8 cellular contexts compared by ENCODE assay signal in the genomic region with DNA sequence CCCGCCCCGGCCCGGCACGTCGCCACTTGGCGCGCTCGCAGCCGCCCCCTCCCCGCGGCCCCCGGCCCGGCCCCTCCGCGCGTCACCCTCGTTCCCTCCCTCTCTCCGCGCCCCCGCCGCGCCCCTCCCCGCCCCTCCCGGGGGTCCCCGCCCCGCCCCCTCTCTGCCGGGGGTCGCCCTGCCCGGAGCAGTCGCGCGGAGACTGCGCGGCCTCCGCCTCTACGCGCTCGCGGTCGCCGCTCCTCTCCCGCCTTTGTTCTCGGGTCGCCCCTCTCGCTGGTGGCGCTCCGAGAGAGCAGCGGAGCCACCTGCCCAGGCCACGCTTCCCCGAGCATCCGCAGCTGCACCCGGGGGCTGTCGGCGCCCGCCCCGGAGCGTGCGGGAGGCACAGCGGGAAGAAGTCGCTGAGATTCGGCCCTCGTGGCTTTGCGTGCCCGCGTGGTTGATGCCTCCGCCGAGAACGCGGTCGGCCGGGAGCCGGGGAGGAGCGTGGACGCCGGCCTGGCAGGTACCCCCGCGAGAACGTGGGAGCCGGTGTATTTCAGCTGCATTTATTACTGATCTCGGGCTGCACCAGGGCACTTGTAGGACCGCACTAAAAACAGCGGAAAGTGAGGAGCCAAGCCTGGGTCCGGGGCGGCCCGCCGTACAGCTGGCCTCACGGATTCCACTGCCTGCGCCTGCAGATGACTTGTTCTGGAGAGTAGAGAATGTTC. TPM values are rescaled to one million over a fixed set of nuclear protein-coding genes. Genes with fewer than 3 reads are reported as not detected.
DNase-seq lines count a peak whose midpoint lies in the region; ATAC-seq and TF ChIP-seq lines count a peak whose summit lies in the region.

No MANE protein-coding gene starts in this region.

- H3K27me3 Mint-ChIP-seq in stimulated activated naive B cell treated with anti-CD40 and anti-IgM and Interleukin-4, amounts not matched to agents 10 μg/mL and 1 μg/mL and 100 μg/mL, for 72 hours, result no peaks in the 10 kb centered on the region

- peak overlapping the region; percentile 80 for H3K27ac Mint-ChIP-seq in stimulated activated naive B cell treated with anti-CD40 and anti-IgM and Interleukin-4, amounts not matched to agents 10 μg/mL and 1 μg/mL and 100 μg/mL, for 72 hours

- peak overlapping the region; percentile 57 to 82 for H3K4me3 Mint-ChIP-seq in stimulated activated naive B cell treated with anti-CD40 and anti-IgM and Interleukin-4, amounts not matched to agents 10 μg/mL and 1 μg/mL and 100 μg/mL, for 72 hours

- H3K36me3 Mint-ChIP-seq in stimulated activated naive B cell treated with anti-CD40 and anti-IgM and Interleukin-4, amounts not matched to agents 10 μg/mL and 1 μg/mL and 100 μg/mL, for 72 hours, result peaks cover 0 to 9% of the 10 kb centered on the region in 2 donors

- TF ChIP-seq POLR2A in erythroblast (IDR thresholded peaks at IDR 0.05; ENCODE audit: low read length), result no peak

- peaks cover 10 to 16% of the 10 kb centered on the region in 2 donors for H3K4me1 Mint-ChIP-seq in stimulated activated naive B cell treated with anti-CD40 and anti-IgM and Interleukin-4, amounts not matched to agents 10 μg/mL and 1 μg/mL and 100 μg/mL, for 72 hours

- DNase-seq in 8988T (peak; percentile 65), NCI-H774 (lab: John Stamatoyannopoulos, UW) (peak; percentile 85), erythroblast (lab: John Stamatoyannopoulos, UW) (peak; percentile 77 to 80), myocyte (ENCODE audit: low read depth) (peak; percentile 54)
- peak; percentile 77 for DNase-seq in activated T-cell treated with anti-CD3 and anti-CD28 coated beads, Interleukin-2, amount 50 U/mL, for 1 hour
- DNase-seq in stimulated activated naive B cell treated with anti-CD40 and anti-IgM and Interleukin-4, amounts not matched to agents 10 μg/mL and 1 μg/mL and 100 μg/mL, for 72 hours, result peak; percentile 51

- H3K9me3 Mint-ChIP-seq in stimulated activated naive B cell treated with anti-CD40 and anti-IgM and Interleukin-4, amounts not matched to agents 10 μg/mL and 1 μg/mL and 100 μg/mL, for 72 hours, result no peaks in the 10 kb centered on the region

- peak; percentile 45 for ATAC-seq in GM18511 (IDR thresholded peaks at IDR 0.05; ENCODE audit: unreplicated experiment)
- peak; percentile 34 for ATAC-seq in HG03025 (IDR thresholded peaks at IDR 0.05; ENCODE audit: low FRiP score, unreplicated experiment)
- ATAC-seq in stimulated activated naive B cell treated with anti-CD40 and anti-IgM and Interleukin-4, amounts not matched to agents 10 μg/mL and 1 μg/mL and 100 μg/mL, for 72 hours (replicated peaks), result peak; percentile 52 to 55

RNA-seq across cellular contexts. Expression of a gene that starts 0.4 kb away (rescaled TPM):
- total RNA-seq in myocyte, result 44.1 and 44.9 TPM in 2 replicates
- 35.0 TPM for polyA plus RNA-seq in myocyte (2012)

RNA-seq across cellular contexts. Expression of a gene that starts 22.8 kb away (rescaled TPM):
- 49.3 and 52.7 TPM in 2 replicates for total RNA-seq in myocyte
- 17.9 TPM for polyA plus RNA-seq in myocyte (2012)

RNA-seq across cellular contexts. Expression of a gene that starts 22.9 kb away (rescaled TPM):
- 27.0 and 35.4 TPM in 2 replicates for total RNA-seq in myocyte
- 27.8 TPM for polyA plus RNA-seq in myocyte (2012)

RNA-seq across cellular contexts. Expression of a gene that starts 26.7 kb away (rescaled TPM):
- 3.0 and 3.1 TPM in 2 replicates for total RNA-seq in myocyte
- 1.3 TPM for polyA plus RNA-seq in myocyte (2012)

RNA-seq across cellular contexts. Expression of a gene that starts 26.7 kb away (rescaled TPM):
- 13.5 and 20.8 TPM in 2 replicates for total RNA-seq in myocyte
- 26.9 TPM for polyA plus RNA-seq in myocyte (2012)

Comparison
In these comparisons a context has a peak if more than half of its experiments do, and no peak if none do; other contexts are left out.
1. Peak in every context shown above with its lines: DNase-seq and ATAC-seq.